12 cellular contexts compared by ENCODE assay signal in the genomic region with DNA sequence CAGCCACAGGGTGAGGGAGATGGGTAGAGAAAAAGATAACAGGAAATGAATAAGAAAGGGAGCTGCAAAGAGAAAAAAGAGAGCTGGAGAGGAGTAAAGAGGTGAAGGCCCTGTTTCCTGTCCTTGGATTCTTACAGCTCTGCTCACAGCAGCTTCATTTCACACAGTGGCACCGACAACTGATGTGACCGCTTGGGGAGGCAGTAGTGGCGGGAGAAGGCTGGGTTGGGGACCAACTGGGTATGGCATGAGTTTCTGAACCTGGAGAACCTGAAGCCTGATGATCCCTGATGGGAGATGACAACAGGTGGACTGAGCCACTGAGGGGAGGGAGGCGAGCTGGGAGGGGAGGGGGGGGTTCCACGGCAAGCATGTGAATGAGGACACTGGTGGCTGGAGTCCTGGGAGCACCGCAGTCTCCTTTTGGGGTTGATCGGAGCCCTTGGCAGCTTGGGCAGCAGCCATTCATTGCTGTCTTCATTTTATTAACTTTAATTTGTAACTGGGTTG.
"Had no signal": no experiment of that assay in that cellular context is flagged by ENCODE, and none has a peak within 500 bp of the region (broad histone marks: within the 10 kb centered on the region; RNA-seq: fewer than 3 reads in every experiment).

No MANE protein-coding gene starts in this region.

- H3K9me3 Mint-ChIP-seq: activated CD8-positive, alpha-beta T cell treated with anti-CD3 and anti-CD28 coated beads for 36 hours; activated T-helper 1 cell treated with anti-CD3 and anti-CD28 coated beads, Interleukin-12 subunit alpha, Interleukin-12 subunit beta, Interleukin-2, Interleukin-4 antibody, amounts not matched to agents 30 ng/mL and 10 ng/mL and 1 ng/mL, durations not matched to agents 14 hours and 24 hours and 36 hours; natural killer cell treated with Interleukin-12 subunit alpha and Interleukin-12 subunit beta and Interleukin-15 and Interleukin-18, amount 100 ng/mL, for 72 hours; stimulated activated naive CD8-positive, alpha-beta T cell treated with anti-CD3 and anti-CD28 coated beads, Interleukin-15, amount 100 ng/mL, for 72 hours had no signal

- H3K27ac Mint-ChIP-seq: activated CD8-positive, alpha-beta T cell treated with anti-CD3 and anti-CD28 coated beads for 36 hours; activated T-helper 1 cell treated with anti-CD3 and anti-CD28 coated beads, Interleukin-12 subunit alpha, Interleukin-12 subunit beta, Interleukin-2, Interleukin-4 antibody, amounts not matched to agents 30 ng/mL and 10 ng/mL and 1 ng/mL, durations not matched to agents 14 hours and 24 hours and 36 hours; natural killer cell treated with Interleukin-12 subunit alpha and Interleukin-12 subunit beta and Interleukin-15 and Interleukin-18, amount 100 ng/mL, for 72 hours had no signal

- H3K27me3 Mint-ChIP-seq: activated CD8-positive, alpha-beta T cell treated with anti-CD3 and anti-CD28 coated beads for 36 hours; stimulated activated naive CD8-positive, alpha-beta T cell treated with anti-CD3 and anti-CD28 coated beads, Interleukin-15, amount 100 ng/mL, for 72 hours had no signal

- ATAC-seq: activated CD8-positive, alpha-beta T cell treated with anti-CD3 and anti-CD28 coated beads for 36 hours; natural killer cell treated with Interleukin-12 subunit alpha and Interleukin-12 subunit beta and Interleukin-15 and Interleukin-18, amount 100 ng/mL, for 72 hours; pancreas; stimulated activated naive CD8-positive, alpha-beta T cell treated with anti-CD3 and anti-CD28 coated beads, Interleukin-15, amount 100 ng/mL, for 72 hours had no signal

- DNase-seq: activated CD8-positive, alpha-beta memory T cell treated with anti-CD3 and anti-CD28 coated beads, Interleukin-2, amount 50 U/mL, for 48 hours; activated CD8-positive, alpha-beta T cell treated with anti-CD3 and anti-CD28 coated beads for 36 hours; activated naive CD4-positive, alpha-beta T cell treated with Interleukin-2 at 50 U/mL for 16 hours; foreskin melanocyte; head of caudate nucleus; pancreas; stimulated activated CD4-positive, alpha-beta T cell treated with anti-CD3 and anti-CD28 coated beads, Interleukin-4, amount 100 ng/mL, for 1 hour; stimulated activated CD8-positive, alpha-beta memory T cell treated with anti-CD3 and anti-CD28 coated beads, Interleukin-4, amount 100 ng/mL, for 48 hours; stimulated activated naive CD8-positive, alpha-beta T cell treated with anti-CD3 and anti-CD28 coated beads, Interleukin-15, amount 100 ng/mL, for 72 hours; uterus had no signal

- H3K36me3 Mint-ChIP-seq: natural killer cell treated with Interleukin-12 subunit alpha and Interleukin-12 subunit beta and Interleukin-15 and Interleukin-18, amount 100 ng/mL, for 72 hours had no signal

- H3K4me3 Mint-ChIP-seq: activated CD8-positive, alpha-beta T cell treated with anti-CD3 and anti-CD28 coated beads for 36 hours; activated T-helper 1 cell treated with anti-CD3 and anti-CD28 coated beads, Interleukin-12 subunit alpha, Interleukin-12 subunit beta, Interleukin-2, Interleukin-4 antibody, amounts not matched to agents 30 ng/mL and 10 ng/mL and 1 ng/mL, durations not matched to agents 14 hours and 24 hours and 36 hours; natural killer cell treated with Interleukin-12 subunit alpha and Interleukin-12 subunit beta and Interleukin-15 and Interleukin-18, amount 100 ng/mL, for 72 hours; stimulated activated naive CD8-positive, alpha-beta T cell treated with anti-CD3 and anti-CD28 coated beads, Interleukin-15, amount 100 ng/mL, for 72 hours had no signal
